ENCODE assay signal across 10 cellular contexts in genomic region chr19:13037161-13037560, GRCh38. TPM values are rescaled to one million over a fixed set of nuclear protein-coding genes. Genes with fewer than 3 reads are reported as not detected.
DNase-seq lines count a peak whose midpoint lies in the region; TF ChIP-seq lines count a peak whose summit lies in the region.
"Had no signal": no experiment of that assay in that cellular context is flagged by ENCODE, and none has a peak within 500 bp of the region (broad histone marks: within the 10 kb centered on the region; RNA-seq: fewer than 3 reads in every experiment).

No MANE protein-coding gene starts in this region.

- no peak overlapping the region for H3K4me3 ChIP-seq in muscle layer of duodenum (ENCODE audit: low read depth in 1 of 2, low read length in 2 of 2)
- no peak overlapping the region for H3K4me3 ChIP-seq in effector memory CD4-positive, alpha-beta T cell (ENCODE audit: insufficient read depth, low read depth, low read length, poor library complexity, severe bottlenecking)

- no peaks in the 10 kb centered on the region for H3K36me3 ChIP-seq in muscle layer of duodenum (ENCODE audit: control insufficient read depth in 1 of 2, insufficient read depth in 2 of 2, low read length in 2 of 2)
- H3K36me3 ChIP-seq in effector memory CD4-positive, alpha-beta T cell (ENCODE audit: control insufficient read depth, insufficient read depth, low read length), result no peaks in the 10 kb centered on the region

- no peaks in the 10 kb centered on the region for H3K4me1 Mint-ChIP-seq in activated T-helper 1 cell treated with anti-CD3 and anti-CD28 coated beads, Interleukin-12 subunit alpha, Interleukin-12 subunit beta, Interleukin-2, Interleukin-4 antibody, amounts not matched to agents 30 ng/mL and 10 ng/mL and 1 ng/mL, durations not matched to agents 14 hours and 24 hours and 36 hours (ENCODE audit: low read depth)

- no peaks in the 10 kb centered on the region for H3K9me3 ChIP-seq in muscle layer of duodenum (ENCODE audit: control insufficient read depth in 1 of 2, low read length in 2 of 2)
- no peaks in the 10 kb centered on the region for H3K9me3 ChIP-seq in effector memory CD4-positive, alpha-beta T cell (ENCODE audit: control insufficient read depth, low read length)

- H3K4me3 Mint-ChIP-seq in activated T-helper 1 cell treated with anti-CD3 and anti-CD28 coated beads, Interleukin-12 subunit alpha, Interleukin-12 subunit beta, Interleukin-2, Interleukin-4 antibody, amounts not matched to agents 30 ng/mL and 10 ng/mL and 1 ng/mL, durations not matched to agents 14 hours and 24 hours and 36 hours, result no peak overlapping the region
- H3K4me3 Mint-ChIP-seq: CD4-positive, CD25-positive, alpha-beta regulatory T cell had no signal

- peaks cover 38 to 82% of the 10 kb centered on the region in 2 donors for H3K4me1 ChIP-seq in muscle layer of duodenum (ENCODE audit: control insufficient read depth in 1 of 2, insufficient read depth in 2 of 2, low read length in 2 of 2)
- H3K4me1 ChIP-seq in effector memory CD4-positive, alpha-beta T cell (ENCODE audit: control insufficient read depth, insufficient read depth, low read length, poor library complexity, severe bottlenecking), result no peaks in the 10 kb centered on the region

- H3K36me3 Mint-ChIP-seq in activated T-helper 1 cell treated with anti-CD3 and anti-CD28 coated beads, Interleukin-12 subunit alpha, Interleukin-12 subunit beta, Interleukin-2, Interleukin-4 antibody, amounts not matched to agents 30 ng/mL and 10 ng/mL and 1 ng/mL, durations not matched to agents 14 hours and 24 hours and 36 hours (ENCODE audit: low read depth), result no peaks in the 10 kb centered on the region
- H3K36me3 Mint-ChIP-seq: CD4-positive, CD25-positive, alpha-beta regulatory T cell had no signal

- intact Hi-C loops in activated T-helper 1 cell treated with anti-CD3 and anti-CD28 coated beads, Interleukin-12 subunit alpha, Interleukin-12 subunit beta, Interleukin-2, Interleukin-4 antibody, amounts not matched to agents 30 ng/mL and 10 ng/mL and 1 ng/mL, durations not matched to agents 14 hours and 24 hours and 36 hours (cut with micrococcal nuclease), result no loop called here

- peak; percentile 97 for DNase-seq in M059J (ENCODE audit: low read depth)
- DNase-seq in caudate nucleus (lab: John Stamatoyannopoulos, UW), result no peak
- DNase-seq in stimulated activated CD4-positive, alpha-beta T cell treated with anti-CD3 and anti-CD28 coated beads, Interleukin-4, amount 100 ng/mL, for 1 hour, result no peak
- no peak for DNase-seq in activated T-helper 1 cell treated with anti-CD3 and anti-CD28 coated beads, Interleukin-12 subunit alpha, Interleukin-12 subunit beta, Interleukin-2, Interleukin-4 antibody, amounts not matched to agents 30 ng/mL and 10 ng/mL and 1 ng/mL, durations not matched to agents 14 hours and 24 hours and 36 hours (ENCODE audit: low spot score)
- no peak for DNase-seq in effector memory CD4-positive, alpha-beta T cell
- DNase-seq in DMS153 (lab: John Stamatoyannopoulos, UW), result no peak
- DNase-seq: activated CD4-positive, alpha-beta T cell treated with anti-CD3 and anti-CD28 coated beads, Interleukin-2, amount 50 U/mL, for 4 hours; CD4-positive, CD25-positive, alpha-beta regulatory T cell had no signal

- no peaks in the 10 kb centered on the region for H3K9me3 Mint-ChIP-seq in activated T-helper 1 cell treated with anti-CD3 and anti-CD28 coated beads, Interleukin-12 subunit alpha, Interleukin-12 subunit beta, Interleukin-2, Interleukin-4 antibody, amounts not matched to agents 30 ng/mL and 10 ng/mL and 1 ng/mL, durations not matched to agents 14 hours and 24 hours and 36 hours
- H3K9me3 Mint-ChIP-seq: CD4-positive, CD25-positive, alpha-beta regulatory T cell had no signal

- H3K27me3 Mint-ChIP-seq in activated T-helper 1 cell treated with anti-CD3 and anti-CD28 coated beads, Interleukin-12 subunit alpha, Interleukin-12 subunit beta, Interleukin-2, Interleukin-4 antibody, amounts not matched to agents 30 ng/mL and 10 ng/mL and 1 ng/mL, durations not matched to agents 14 hours and 24 hours and 36 hours (ENCODE audit: insufficient read depth), result peaks cover 9% of the 10 kb centered on the region

- no peak for TF ChIP-seq CTCF in 22Rv1 (IDR thresholded peaks at IDR 0.05)

- peak overlapping the region; percentile 99 for H3K27ac ChIP-seq in 22Rv1
- peak overlapping the region; percentile 78 for H3K27ac ChIP-seq in caudate nucleus (ENCODE audit: low read depth, low read length)
- H3K27ac ChIP-seq in muscle layer of duodenum (ENCODE audit: low read length), result peak overlapping the region; percentile 82
- H3K27ac ChIP-seq in effector memory CD4-positive, alpha-beta T cell (ENCODE audit: insufficient read depth, low read length, poor library complexity, severe bottlenecking), result no peak overlapping the region

- H3K27me3 ChIP-seq in muscle layer of duodenum (ENCODE audit: low read depth, low read length), result no peaks in the 10 kb centered on the region
- H3K27me3 ChIP-seq in effector memory CD4-positive, alpha-beta T cell (replicated peaks; ENCODE audit: control insufficient read depth, insufficient read depth, low read length, poor library complexity, severe bottlenecking), result no peaks in the 10 kb centered on the region

- H3K27ac Mint-ChIP-seq in activated T-helper 1 cell treated with anti-CD3 and anti-CD28 coated beads, Interleukin-12 subunit alpha, Interleukin-12 subunit beta, Interleukin-2, Interleukin-4 antibody, amounts not matched to agents 30 ng/mL and 10 ng/mL and 1 ng/mL, durations not matched to agents 14 hours and 24 hours and 36 hours, result no peak overlapping the region
- H3K27ac Mint-ChIP-seq: CD4-positive, CD25-positive, alpha-beta regulatory T cell had no signal

RNA-seq across cellular contexts. Expression of gene NFIX, which starts 41.9 kb away (rescaled TPM):
- total RNA-seq in M059J (2014; rRNA removed; shearing (Covaris generic)), result 38.5 and 52.0 TPM in 2 replicates
- total RNA-seq in activated T-helper 1 cell treated with anti-CD3 and anti-CD28 coated beads, Interleukin-12 subunit alpha, Interleukin-12 subunit beta, Interleukin-2, Interleukin-4 antibody, amounts not matched to agents 30 ng/mL and 10 ng/mL and 1 ng/mL, durations not matched to agents 14 hours and 24 hours and 36 hours, result 4.5 and 8.0 TPM in 2 replicates
